ENCODE assay signal across 24 cellular contexts in the genomic region with DNA sequence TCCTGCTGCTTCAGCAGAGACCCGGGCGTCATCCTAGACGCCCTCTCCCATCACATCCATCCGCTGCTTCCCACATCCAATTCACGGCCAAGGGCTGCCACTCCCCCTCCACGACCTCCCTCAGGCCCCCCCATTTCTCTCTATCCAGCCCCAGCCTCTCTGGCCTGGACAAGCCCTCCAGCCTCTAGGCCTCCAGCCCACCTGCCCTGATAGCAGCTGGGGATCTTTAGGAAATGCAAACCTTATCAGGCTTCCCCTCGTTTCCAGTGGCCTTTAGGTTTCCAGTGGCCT.
"Had no signal": no experiment of that assay in that cellular context is flagged by ENCODE, and none has a peak within 500 bp of the region (broad histone marks: within the 10 kb centered on the region; RNA-seq: fewer than 3 reads in every experiment).

No MANE protein-coding gene starts in this region.

- H3K27me3 Mint-ChIP-seq: activated CD4-positive, alpha-beta memory T cell treated with anti-CD3 and anti-CD28 coated beads for 36 hours; activated CD8-positive, alpha-beta memory T cell treated with anti-CD3 and anti-CD28 coated beads, Interleukin-2, amount 10 ng/mL, durations not matched to agents 7 days and 5 days; activated naive CD8-positive, alpha-beta T cell treated with anti-CD3 and anti-CD28 coated beads for 36 hours; activated T-helper 17 cell treated with anti-CD3 and anti-CD28 coated beads, Interleukin-2, amount 50 U/mL, for 72 hours had no signal

- H3K36me3 Mint-ChIP-seq: activated CD8-positive, alpha-beta memory T cell treated with anti-CD3 and anti-CD28 coated beads, Interleukin-2, amount 10 ng/mL, durations not matched to agents 7 days and 5 days; activated naive CD8-positive, alpha-beta T cell treated with anti-CD3 and anti-CD28 coated beads for 36 hours had no signal

- H3K4me3 Mint-ChIP-seq: activated CD4-positive, alpha-beta memory T cell treated with anti-CD3 and anti-CD28 coated beads for 36 hours; activated CD8-positive, alpha-beta memory T cell treated with anti-CD3 and anti-CD28 coated beads, Interleukin-2, amount 10 ng/mL, durations not matched to agents 7 days and 5 days; activated naive CD8-positive, alpha-beta T cell treated with anti-CD3 and anti-CD28 coated beads for 36 hours; activated T-cell treated with anti-CD3 and anti-CD28 coated beads, Interleukin-2, amount 50 U/mL, for 72 hours; activated T-helper 17 cell treated with anti-CD3 and anti-CD28 coated beads, Interleukin-2, amount 50 U/mL, for 72 hours; T-helper 2 cell treated with Interferon-gamma antibody and Interleukin-4, amounts not matched to agents 5 μg/mL and 100 μg/mL, for 36 hours had no signal

- H3K9me3 ChIP-seq: SJCRH30 had no signal

- DNase-seq: activated CD4-positive, alpha-beta memory T cell treated with anti-CD3 and anti-CD28 coated beads for 36 hours; activated CD4-positive, alpha-beta T cell treated with anti-CD3 and anti-CD28 coated beads for 4 hours; activated CD4-positive, alpha-beta T cell treated with anti-CD3 and anti-CD28 coated beads, Interleukin-2, amount 50 U/mL, for 1 hour; activated CD8-positive, alpha-beta memory T cell treated with anti-CD3 and anti-CD28 coated beads, Interleukin-2, amount 10 ng/mL, durations not matched to agents 7 days and 5 days; activated naive CD4-positive, alpha-beta T cell; activated naive CD4-positive, alpha-beta T cell treated with anti-CD3 and anti-CD28 coated beads, Interleukin-2, amount 50 U/mL, for 16 hours; activated naive CD8-positive, alpha-beta T cell treated with anti-CD3 and anti-CD28 coated beads for 36 hours; activated T-cell treated with anti-CD3 and anti-CD28 coated beads, Interleukin-2, amount 50 U/mL, for 1 hour; activated T-cell treated with anti-CD3 and anti-CD28 coated beads, Interleukin-2, amount 50 U/mL, for 72 hours; amniotic stem cell; brain microvascular endothelial cell; central memory CD4-positive, alpha-beta T cell; NCI-H1105; NCI-H1417 treated with DMSO at 0.1 percent for 48 hours; NCI-H187 treated with DMSO at 0.1 percent for 48 hours; NCI-H2081; NCI-H345; NCI-H524 treated with DMSO at 0.1 percent for 48 hours; SHP77; SJCRH30 had no signal

- H3K4me1 ChIP-seq: SJCRH30 had no signal

- H3K4me1 Mint-ChIP-seq: activated naive CD8-positive, alpha-beta T cell treated with anti-CD3 and anti-CD28 coated beads for 36 hours had no signal

- H3K27ac ChIP-seq: brain microvascular endothelial cell, SJCRH30, SK-N-MC had no signal

- H3K36me3 ChIP-seq: brain microvascular endothelial cell, SJCRH30 had no signal

- H3K4me3 ChIP-seq: SJCRH30, SK-N-MC had no signal

- H3K27me3 ChIP-seq: brain microvascular endothelial cell, SJCRH30 had no signal

- ATAC-seq: activated CD8-positive, alpha-beta memory T cell treated with anti-CD3 and anti-CD28 coated beads, Interleukin-2, amount 10 ng/mL, durations not matched to agents 7 days and 5 days; activated T-cell treated with anti-CD3 and anti-CD28 coated beads, Interleukin-2, amount 50 U/mL, for 72 hours; activated T-helper 17 cell treated with anti-CD3 and anti-CD28 coated beads, Interleukin-2, amount 50 U/mL, for 72 hours; Panc1 had no signal

- H3K27ac Mint-ChIP-seq: activated CD4-positive, alpha-beta memory T cell treated with anti-CD3 and anti-CD28 coated beads for 36 hours; activated CD8-positive, alpha-beta memory T cell treated with anti-CD3 and anti-CD28 coated beads, Interleukin-2, amount 10 ng/mL, durations not matched to agents 7 days and 5 days; activated naive CD8-positive, alpha-beta T cell treated with anti-CD3 and anti-CD28 coated beads for 36 hours; activated T-cell treated with anti-CD3 and anti-CD28 coated beads, Interleukin-2, amount 50 U/mL, for 72 hours; T-helper 2 cell treated with Interferon-gamma antibody and Interleukin-4, amounts not matched to agents 5 μg/mL and 100 μg/mL, for 36 hours had no signal

- H3K9me3 Mint-ChIP-seq: activated CD4-positive, alpha-beta memory T cell treated with anti-CD3 and anti-CD28 coated beads for 36 hours; activated naive CD8-positive, alpha-beta T cell treated with anti-CD3 and anti-CD28 coated beads for 36 hours; activated T-cell treated with anti-CD3 and anti-CD28 coated beads, Interleukin-2, amount 50 U/mL, for 72 hours; activated T-helper 17 cell treated with anti-CD3 and anti-CD28 coated beads, Interleukin-2, amount 50 U/mL, for 72 hours; T-helper 2 cell treated with Interferon-gamma antibody and Interleukin-4, amounts not matched to agents 5 μg/mL and 100 μg/mL, for 36 hours had no signal
